ENCODE assay signal across 1 cellular context in genomic region chr4:5639556-5639955, GRCh38.
TF ChIP-seq lines count a peak whose summit lies in the region.

No MANE protein-coding gene starts in this region.

TF ChIP-seq in IMR-90, 13 proteins besides CTCF, POLR2A, EP300 and RAD21:
- no peak for TF ChIP-seq SMC3 (IDR thresholded peaks at IDR 0.05; ENCODE audit: low read depth, low read length)
TF ChIP-seq in IMR-90: peak in this region for 0.
